Comparison of ENCODE assay signal across 9 cellular contexts in genomic region chr14:50040401-50040775, GRCh38.
A peak's percentile ranks its signal among the peaks of the same experiment; 100 is the strongest.
DNase-seq lines count a peak whose midpoint lies in the region; ATAC-seq and TF ChIP-seq lines count a peak whose summit lies in the region.
"Had no signal": no experiment of that assay in that cellular context is flagged by ENCODE, and none has a peak within 500 bp of the region (broad histone marks: within the 10 kb centered on the region; RNA-seq: fewer than 3 reads in every experiment).

No MANE protein-coding gene starts in this region.

- H3K27ac ChIP-seq in ACC112 (ENCODE audit: low read depth, low read length) (peak overlapping the region; percentile 94), RWPE2 (ENCODE audit: poor library complexity, severe bottlenecking) (peak overlapping the region; percentile 85), angular gyrus (ENCODE audit: low read depth, low read length) (peak overlapping the region; percentile 12), mesodermal cell (ENCODE audit: low read depth, low read length, severe bottlenecking) (peak overlapping the region; percentile 68)
- H3K27ac ChIP-seq: cardiac muscle cell had no signal

- 79% methylated on average over 3 to 4 of the region's 4 CpGs for WGBS in mesodermal cell (ENCODE audit: insufficient coverage in 2 of 2), 2 experiments

- no peak overlapping the region for H2AFZ ChIP-seq in ACC112 (ENCODE audit: low read length, unreplicated experiment)

- no peaks in the 10 kb centered on the region for H3K79me2 ChIP-seq in ACC112 (ENCODE audit: control insufficient read depth, insufficient read depth, low read length, unreplicated experiment)

- H3K9me3 ChIP-seq in RWPE2 (ENCODE audit: severe bottlenecking): no peaks in the 10 kb centered on the region
- peaks cover under 1% of the 10 kb centered on the region for H3K9me3 ChIP-seq in mesodermal cell (ENCODE audit: control insufficient read depth, low read length)

- H3K4me1 ChIP-seq in ACC112 (ENCODE audit: control insufficient read depth, insufficient read depth, low read length, unreplicated experiment) (peaks cover 53% of the 10 kb centered on the region), RWPE2 (ENCODE audit: insufficient read depth, poor library complexity, severe bottlenecking) (peaks cover 50% of the 10 kb centered on the region), mesodermal cell (ENCODE audit: control insufficient read depth, insufficient read depth, low read length, poor library complexity, severe bottlenecking) (peaks cover 19% of the 10 kb centered on the region)

- H3K36me3 ChIP-seq in ACC112 (ENCODE audit: insufficient read depth, low read length) (no peaks in the 10 kb centered on the region), RWPE2 (ENCODE audit: low read depth) (no peaks in the 10 kb centered on the region), mesodermal cell (ENCODE audit: control insufficient read depth, insufficient read depth, low read length) (no peaks in the 10 kb centered on the region)
- H3K36me3 ChIP-seq: cardiac muscle cell had no signal

- H3K4me3 ChIP-seq in ACC112 (ENCODE audit: low read depth, low read length): no peak overlapping the region
- no peak overlapping the region for H3K4me3 ChIP-seq in RWPE2 (ENCODE audit: severe bottlenecking)
- H3K4me3 ChIP-seq in mesodermal cell (ENCODE audit: extremely low read depth, insufficient read depth, low read length, poor library complexity, severe bottlenecking): no peak overlapping the region
- H3K4me3 ChIP-seq: cardiac muscle cell had no signal

- DNase-seq in RWPE2 (ENCODE audit: low spot score) (no peak), NCI-H1092 treated with DMSO at 0.1 percent for 48 hours (lab: John Stamatoyannopoulos, UW) (no peak), HuH-7 (ENCODE audit: low spot score) (no peak)

- peak; percentile 21 for ATAC-seq in GM21423 (IDR thresholded peaks at IDR 0.05; ENCODE audit: unreplicated experiment)
- peak; percentile 84 for ATAC-seq in RWPE2 (ENCODE audit: low read depth)
- no peak for ATAC-seq in GM19023 (IDR thresholded peaks at IDR 0.05; ENCODE audit: unreplicated experiment)

- no peaks in the 10 kb centered on the region for H3K27me3 ChIP-seq in ACC112 (ENCODE audit: insufficient read depth, low read length)
- H3K27me3 ChIP-seq in RWPE2 (ENCODE audit: insufficient read depth, poor library complexity, severe bottlenecking): no peaks in the 10 kb centered on the region
- H3K27me3 ChIP-seq: cardiac muscle cell had no signal

- TF ChIP-seq CTCF in RWPE2 (IDR thresholded peaks at IDR 0.05; ENCODE audit: poor library complexity, severe bottlenecking): peak; percentile 18

Comparison
In these comparisons a context has a peak if more than half of its experiments do, and no peak if none do; other contexts are left out.
1. H3K27ac ChIP-seq: peak in every context shown above with its lines; median percentile 94 in ACC112; 85 in RWPE2; 68 in mesodermal cell; 12 in angular gyrus.